13 cellular contexts compared by ENCODE assay signal in the genomic region with DNA sequence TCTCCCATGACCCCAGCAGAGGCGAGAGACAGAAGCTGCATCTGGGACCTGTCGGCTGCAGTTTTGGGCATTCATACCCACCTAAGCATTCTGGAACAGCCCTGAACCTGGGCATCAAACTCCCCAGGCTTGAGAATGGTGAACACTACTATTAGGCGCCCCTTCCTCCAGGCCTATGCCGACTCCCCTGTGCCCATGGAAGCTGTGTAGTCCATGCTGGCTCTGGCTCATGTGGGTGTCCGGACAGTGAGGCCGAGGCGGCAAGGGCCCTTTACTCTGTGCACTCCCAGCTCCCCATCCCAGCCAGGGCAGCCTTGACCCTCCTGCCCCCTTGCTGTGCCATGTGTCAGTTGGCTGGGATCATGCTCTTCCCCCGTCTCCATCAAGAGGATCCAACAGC.
A peak's percentile ranks its signal among the peaks of the same experiment; 100 is the strongest.
DNase-seq lines count a peak whose midpoint lies in the region; ATAC-seq, FAIRE-seq and TF ChIP-seq lines count a peak whose summit lies in the region.
"Had no signal": no experiment of that assay in that cellular context is flagged by ENCODE, and none has a peak within 500 bp of the region (broad histone marks: within the 10 kb centered on the region; RNA-seq: fewer than 3 reads in every experiment).

No MANE protein-coding gene starts in this region.

- H3K27me3 Mint-ChIP-seq in naive thymus-derived CD8-positive, alpha-beta T cell = no peaks in the 10 kb centered on the region

- H3K9ac ChIP-seq in GM12878 (ENCODE audit: control insufficient read depth, insufficient read depth, low read length) = no peak overlapping the region

- no peak for TF ChIP-seq EP300 in GM12878 (IDR thresholded peaks at IDR 0.05; ENCODE audit: borderline replicate concordance in 1 of 2, control insufficient read depth in 1 of 2, low read depth in 2 of 2, low read length in 2 of 2)

- H3K4me1 ChIP-seq in GM12878 (ENCODE audit: control insufficient read depth, insufficient read depth, low read length) (peaks cover 19% of the 10 kb centered on the region), mesodermal cell (ENCODE audit: control insufficient read depth, insufficient read depth, low read length, poor library complexity, severe bottlenecking) (peaks cover 37% of the 10 kb centered on the region)

- no peak overlapping the region for H3K4me2 ChIP-seq in GM12878 (ENCODE audit: control insufficient read depth, insufficient read depth)

- SMC1A ChIA-PET in GM12878 (lab: Charles Lee; ENCODE audit: uncharacterized antibody, unreplicated experiment) = interaction anchor here (0.7 to 3.7 kb wide), 3 partner anchors 45 to 102 kb away, joined by 3 to 28 read pairs (median 4); no protein-coding TSS in a partner anchor

- no peaks in the 10 kb centered on the region; a peak in 1 of 4 replicates for H3K36me3 ChIP-seq in GM12878 (ENCODE audit: control insufficient read depth in 2 of 2, insufficient read depth in 2 of 2, low read length in 1 of 2)
- H3K36me3 ChIP-seq in mesodermal cell (ENCODE audit: control insufficient read depth, insufficient read depth, low read length) = peaks cover 3% of the 10 kb centered on the region

- H3K9me3 ChIP-seq in GM12878 (replicated peaks; ENCODE audit: control insufficient read depth, insufficient read depth, low read length) (no peaks in the 10 kb centered on the region), mesodermal cell (ENCODE audit: control insufficient read depth, low read length) (no peaks in the 10 kb centered on the region)

- DNase-seq in HTR-8/SVneo (ENCODE audit: insufficient read length, low spot score) (no peak), GM12878 (ENCODE audit: low read depth, low spot score) (no peak), mesenteric fat pad (ENCODE audit: low spot score) (no peak), LoVo (ENCODE audit: low spot score) (no peak)
- DNase-seq in stimulated activated effector memory CD8-positive, alpha-beta T cell treated with anti-CD3 and anti-CD28 coated beads, Interleukin-12 subunit alpha, Interleukin-12 subunit beta, amount 100 ng/mL, for 72 hours (ENCODE audit: low spot score in 2 of 2) = no peak
- DNase-seq in naive thymus-derived CD8-positive, alpha-beta T cell = no peak
- DNase-seq: activated T-cell treated with anti-CD3 and anti-CD28 coated beads, Interleukin-2, amount 50 U/mL, for 1 hour; COR-L47; NCI-H1417 treated with DMSO at 0.1 percent for 48 hours; SHP77; stimulated activated naive CD4-positive, alpha-beta T cell had no signal

- no TSS peak for BruUV-seq in GM12878 (replicated peaks; lab: Mats Ljungman, UMichigan)

- peak overlapping the region; percentile 73 for H3K27ac Mint-ChIP-seq in stimulated activated effector memory CD8-positive, alpha-beta T cell treated with anti-CD3 and anti-CD28 coated beads, Interleukin-12 subunit alpha, Interleukin-12 subunit beta, amount 100 ng/mL, for 72 hours
- H3K27ac Mint-ChIP-seq in naive thymus-derived CD8-positive, alpha-beta T cell = peak overlapping the region in 1 of 10 donors; percentile 47

- H3K27ac ChIP-seq in GM12878 (ENCODE audit: control insufficient read depth, insufficient read depth) (no peak overlapping the region), mesodermal cell (ENCODE audit: low read depth, low read length, severe bottlenecking) (peak overlapping the region; percentile 52)

- H3K4me3 ChIP-seq in GM12878 (no peak overlapping the region), mesodermal cell (ENCODE audit: extremely low read depth, insufficient read depth, low read length, poor library complexity, severe bottlenecking) (no peak overlapping the region)
- H3K4me3 ChIP-seq: GM23338 had no signal

- TF ChIP-seq CTCF in GM12878 (IDR thresholded peaks at IDR 0.05 in 2 of 3, conservative IDR thresholded peaks at IDR 0.05 in 1 of 3; ENCODE audit: control insufficient read depth in 2 of 3, extremely low read depth in 1 of 3, insufficient read depth in 1 of 3, low read depth in 3 of 3, low read length in 3 of 3) = no peak

- ATAC-seq in GM12878 = no peak
- ATAC-seq in stimulated activated effector memory CD8-positive, alpha-beta T cell treated with anti-CD3 and anti-CD28 coated beads, Interleukin-12 subunit alpha, Interleukin-12 subunit beta, amount 100 ng/mL, for 72 hours = no peak
- ATAC-seq in naive thymus-derived CD8-positive, alpha-beta T cell = no peak

- peaks cover 21% of the 10 kb centered on the region for H3K4me1 Mint-ChIP-seq in stimulated activated effector memory CD8-positive, alpha-beta T cell treated with anti-CD3 and anti-CD28 coated beads, Interleukin-12 subunit alpha, Interleukin-12 subunit beta, amount 100 ng/mL, for 72 hours
- peaks cover 5 to 15% (median 11%) of the 10 kb centered on the region in 4 donors for H3K4me1 Mint-ChIP-seq in naive thymus-derived CD8-positive, alpha-beta T cell

- no peak overlapping the region for H3K4me3 Mint-ChIP-seq in stimulated activated effector memory CD8-positive, alpha-beta T cell treated with anti-CD3 and anti-CD28 coated beads, Interleukin-12 subunit alpha, Interleukin-12 subunit beta, amount 100 ng/mL, for 72 hours
- H3K4me3 Mint-ChIP-seq in naive thymus-derived CD8-positive, alpha-beta T cell = no peak overlapping the region
- H3K4me3 Mint-ChIP-seq: GM23338 had no signal

- POLR2A ChIA-PET in GM12878 (lab: Charles Lee) = no interaction called here
- POLR2A ChIA-PET in naive thymus-derived CD8-positive, alpha-beta T cell (lab: Charles Lee) = interaction anchor here (0.8 to 4.7 kb wide), 3 partner anchors 91 to 106 kb away, joined by 3 to 36 read pairs (median 8); partner anchors contain the start of gene TOB1

- CTCF ChIA-PET in GM12878 (lab: Yijun Ruan, JAX) = interaction anchor here (0.7 to 12.2 kb wide), 5 partner anchors 10 to 172 kb away, joined by 4 to 309 read pairs (median 12); no protein-coding TSS in a partner anchor

- H3K9me3 Mint-ChIP-seq in stimulated activated effector memory CD8-positive, alpha-beta T cell treated with anti-CD3 and anti-CD28 coated beads, Interleukin-12 subunit alpha, Interleukin-12 subunit beta, amount 100 ng/mL, for 72 hours = no peaks in the 10 kb centered on the region
- H3K9me3 Mint-ChIP-seq in naive thymus-derived CD8-positive, alpha-beta T cell = no peaks in the 10 kb centered on the region
- H3K9me3 Mint-ChIP-seq: GM23338 had no signal

- no peaks in the 10 kb centered on the region for H3K36me3 Mint-ChIP-seq in stimulated activated effector memory CD8-positive, alpha-beta T cell treated with anti-CD3 and anti-CD28 coated beads, Interleukin-12 subunit alpha, Interleukin-12 subunit beta, amount 100 ng/mL, for 72 hours
- H3K36me3 Mint-ChIP-seq in naive thymus-derived CD8-positive, alpha-beta T cell = peaks cover 0 to 4% (median 0%) of the 10 kb centered on the region in 3 donors

- no peaks in the 10 kb centered on the region for H3K27me3 ChIP-seq in GM12878 (replicated peaks in 1 of 2; ENCODE audit: control insufficient read depth in 2 of 2, insufficient read depth in 2 of 2, low read length in 1 of 2)

- no peak overlapping the region for H2AFZ ChIP-seq in GM12878 (ENCODE audit: control insufficient read depth, low read depth, low read length)
- H2AFZ ChIP-seq: GM23338 had no signal

- RAD21 ChIA-PET in GM12878 (lab: Charles Lee; ENCODE audit: unreplicated experiment) = interaction anchor here (1.1 kb wide), 1 partner anchor 103 kb away, joined by 5 read pairs; no protein-coding TSS in a partner anchor

- TF ChIP-seq POLR2A in GM12878 (IDR thresholded peaks at IDR 0.05; ENCODE audit: low read depth, low read length) = 0 out of 2 replicates have a peak, but pooled peaks have one; percentile 24

- in situ Hi-C loops in GM12878 (cut with MboI) = loop anchor here (10.0 kb wide), 2 partner anchors 170 to 410 kb away; partner anchors contain the start of gene SPATA20

- no peaks in the 10 kb centered on the region for H3K79me2 ChIP-seq in GM12878 (ENCODE audit: control insufficient read depth, insufficient read depth, low read length)

- FAIRE-seq in HTR-8/SVneo (lab: Jason Lieb, UNC) = peak; percentile 89
- FAIRE-seq in GM12878 (lab: Jason Lieb, UNC) = no peak

- H4K20me1 ChIP-seq in GM12878 (ENCODE audit: control insufficient read depth, insufficient read depth) = no peaks in the 10 kb centered on the region

- no peak for TF ChIP-seq RAD21 in GM12878 (IDR thresholded peaks at IDR 0.05; ENCODE audit: insufficient read depth, low read depth, low read length)

- WGBS in GM12878 (ENCODE audit: insufficient coverage, insufficient replicate concordance, low lambda C conversion rate, missing lambda C conversion rate) = 77% methylated on average over 8 of the region's 8 CpGs
- 86 to 100% methylated on average over 8 of the region's 8 CpGs for WGBS in mesodermal cell (ENCODE audit: insufficient coverage in 2 of 2), 2 experiments

- intact Hi-C loops in GM12878 (cut with micrococcal nuclease; ENCODE audit: unreplicated experiment) = loop anchor here (10.0 kb wide), 1 partner anchor 410 kb away; the partner anchor contains the start of gene SPATA20

TF ChIP-seq in GM12878, 131 proteins besides CTCF, POLR2A, EP300 and RAD21 (continues in another document):
- TF ChIP-seq BMI1 (IDR thresholded peaks at IDR 0.05; ENCODE audit: borderline replicate concordance) (no peak), HCFC1 (IDR thresholded peaks at IDR 0.05; ENCODE audit: low read length) (no peak), RCOR1 (conservative IDR thresholded peaks at IDR 0.05; ENCODE audit: low read depth, low read length) (no peak), SP1 (IDR thresholded peaks at IDR 0.05; ENCODE audit: low read depth, low read length) (no peak), YBX1 (IDR thresholded peaks at IDR 0.05) (no peak)
- TF ChIP-seq, protein P1, sequence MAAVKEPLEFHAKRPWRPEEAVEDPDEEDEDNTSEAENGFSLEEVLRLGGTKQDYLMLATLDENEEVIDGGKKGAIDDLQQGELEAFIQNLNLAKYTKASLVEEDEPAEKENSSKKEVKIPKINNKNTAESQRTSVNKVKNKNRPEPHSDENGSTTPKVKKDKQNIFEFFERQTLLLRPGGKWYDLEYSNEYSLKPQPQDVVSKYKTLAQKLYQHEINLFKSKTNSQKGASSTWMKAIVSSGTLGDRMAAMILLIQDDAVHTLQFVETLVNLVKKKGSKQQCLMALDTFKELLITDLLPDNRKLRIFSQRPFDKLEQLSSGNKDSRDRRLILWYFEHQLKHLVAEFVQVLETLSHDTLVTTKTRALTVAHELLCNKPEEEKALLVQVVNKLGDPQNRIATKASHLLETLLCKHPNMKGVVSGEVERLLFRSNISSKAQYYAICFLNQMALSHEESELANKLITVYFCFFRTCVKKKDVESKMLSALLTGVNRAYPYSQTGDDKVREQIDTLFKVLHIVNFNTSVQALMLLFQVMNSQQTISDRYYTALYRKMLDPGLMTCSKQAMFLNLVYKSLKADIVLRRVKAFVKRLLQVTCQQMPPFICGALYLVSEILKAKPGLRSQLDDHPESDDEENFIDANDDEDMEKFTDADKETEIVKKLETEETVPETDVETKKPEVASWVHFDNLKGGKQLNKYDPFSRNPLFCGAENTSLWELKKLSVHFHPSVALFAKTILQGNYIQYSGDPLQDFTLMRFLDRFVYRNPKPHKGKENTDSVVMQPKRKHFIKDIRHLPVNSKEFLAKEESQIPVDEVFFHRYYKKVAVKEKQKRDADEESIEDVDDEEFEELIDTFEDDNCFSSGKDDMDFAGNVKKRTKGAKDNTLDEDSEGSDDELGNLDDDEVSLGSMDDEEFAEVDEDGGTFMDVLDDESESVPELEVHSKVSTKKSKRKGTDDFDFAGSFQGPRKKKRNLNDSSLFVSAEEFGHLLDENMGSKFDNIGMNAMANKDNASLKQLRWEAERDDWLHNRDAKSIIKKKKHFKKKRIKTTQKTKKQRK (IDR thresholded peaks at IDR 0.05; ENCODE audit: low read depth, low read length) = no peak
